In the genomic region with DNA sequence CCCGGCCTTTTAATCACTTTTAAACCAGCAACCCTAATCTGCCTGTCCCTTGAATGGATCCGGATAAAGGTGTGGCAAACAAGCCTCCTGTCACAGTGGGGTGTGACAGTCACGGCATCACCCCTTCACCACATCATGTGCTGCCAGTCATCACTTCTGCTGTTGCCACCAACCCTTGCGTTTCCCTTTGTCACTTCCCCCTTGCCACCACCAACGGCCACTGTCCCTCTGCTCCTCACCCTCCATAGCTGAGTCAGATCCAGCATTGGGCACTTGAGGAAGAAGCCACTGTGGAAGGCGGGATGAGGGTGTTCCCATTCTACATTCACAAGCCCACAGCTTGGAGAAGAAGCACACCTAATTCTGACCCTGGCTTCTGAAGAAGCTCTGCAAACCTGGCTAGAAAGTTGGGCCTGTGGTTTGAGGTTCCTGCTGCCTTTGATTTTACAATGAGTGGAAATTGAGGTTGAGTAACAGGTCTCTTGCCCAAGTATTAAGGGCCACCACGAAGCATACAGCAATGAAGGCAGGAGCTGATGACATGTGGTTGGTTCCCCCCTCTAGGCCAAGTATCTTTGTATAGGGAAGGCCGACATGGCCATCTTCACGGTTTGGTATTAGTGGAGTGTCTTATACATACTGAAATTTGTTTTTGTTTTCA, we compare ENCODE assay signal across 8 cellular contexts. TPM values are rescaled to one million over a fixed set of nuclear protein-coding genes. Genes with fewer than 3 reads are reported as not detected.
DNase-seq lines count a peak whose midpoint lies in the region; ATAC-seq and TF ChIP-seq lines count a peak whose summit lies in the region.

No MANE protein-coding gene starts in this region.

- no peaks in the 10 kb centered on the region for H3K27me3 ChIP-seq in adrenal gland

- H3K9me3 ChIP-seq in adrenal gland (replicated peaks in 1 of 3), result no peaks in the 10 kb centered on the region

- DNase-seq in T-helper 2 cell (peak; percentile 10 to 98 (median 26)), adrenal gland (peak in 6 of 7 donors; percentile 25 to 61 (median 40)), NCI-H1105 (lab: John Stamatoyannopoulos, UW) (no peak)
- peak; percentile 26 to 46 (median 28) for DNase-seq in stimulated activated CD4-positive, alpha-beta T cell treated with anti-CD3 and anti-CD28 coated beads, Interleukin-12 subunit alpha, Interleukin-12 subunit beta, amount 100 ng/mL, for 48 hours (ENCODE audit: low read depth in 2 of 3, low spot score in 1 of 3)
- no peak for DNase-seq in effector CD8-positive, alpha-beta T cell (lab: John Stamatoyannopoulos, UW)

- H3K4me3 ChIP-seq in adrenal gland, result no peak overlapping the region

- WGBS in adrenal gland, 4 donors, result 73 to 83% (median 78%) methylated on average over 9 of the region's 9 CpGs

- no peak for TF ChIP-seq CTCF in adrenal gland (IDR thresholded peaks at IDR 0.05)

- intact Hi-C loops in adrenal gland (cut with DNase I), result no loop called here

- TF ChIP-seq POLR2A in adrenal gland (IDR thresholded peaks at IDR 0.05), result no peak

- ATAC-seq in GM19372 (IDR thresholded peaks at IDR 0.05; ENCODE audit: low read depth, unreplicated experiment) (peak; percentile 45), GM21825 (IDR thresholded peaks at IDR 0.05; ENCODE audit: unreplicated experiment) (no peak), HG02798 (IDR thresholded peaks at IDR 0.05; ENCODE audit: poor library complexity, unreplicated experiment) (no peak)

- no peak overlapping the region for H3K27ac ChIP-seq in adrenal gland

- peaks cover 0 to 3% of the 10 kb centered on the region in 2 donors for H3K4me1 ChIP-seq in adrenal gland (replicated peaks in 1 of 2)

- H3K36me3 ChIP-seq in adrenal gland (replicated peaks in 1 of 2), result no peaks in the 10 kb centered on the region

RNA-seq across cellular contexts. Expression of gene DARS1, which starts 22.9 kb away (rescaled TPM):
- total RNA-seq in adrenal gland, result 10 to 100 TPM; 50.6 to 90.3 (median 72.2) TPM
- 100 to 1,000 TPM in 2 of 3 donors, 10 to 100 TPM in 1; 94.3 to 159 (median 146) TPM for polyA plus RNA-seq in adrenal gland

Comparison
In these comparisons a context has a peak if more than half of its experiments do, and no peak if none do; other contexts are left out.
1. DNase-seq: peak in T-helper 2 cell (5 of 5), adrenal gland (6 of 7) and stimulated activated CD4-positive, alpha-beta T cell treated with anti-CD3 and anti-CD28 coated beads, Interleukin-12 subunit alpha, Interleukin-12 subunit beta, amount 100 ng/mL, for 48 hours (3 of 3); none in NCI-H1105 (single experiment) and effector CD8-positive, alpha-beta T cell (single experiment).